ENCODE assay signal across 9 cellular contexts in genomic region chr12:6635375-6635855, GRCh38. TPM values are rescaled to one million over a fixed set of nuclear protein-coding genes. Genes with fewer than 3 reads are reported as not detected.
DNase-seq lines count a peak whose midpoint lies in the region; ATAC-seq and TF ChIP-seq lines count a peak whose summit lies in the region.
"Had no signal": no experiment of that assay in that cellular context is flagged by ENCODE, and none has a peak within 500 bp of the region (broad histone marks: within the 10 kb centered on the region; RNA-seq: fewer than 3 reads in every experiment).

No MANE protein-coding gene starts in this region.

- peak; percentile 40 for ATAC-seq in HG02970 (IDR thresholded peaks at IDR 0.05; ENCODE audit: low FRiP score, unreplicated experiment)

- H3K4me1 Mint-ChIP-seq in Calu3 (ENCODE audit: low read depth, unreplicated experiment) (peaks cover 17% of the 10 kb centered on the region), immature natural killer cell (peaks cover 57 to 61% of the 10 kb centered on the region in 2 donors)

- peaks cover 68% of the 10 kb centered on the region for H3K4me1 ChIP-seq in suprapubic skin
- H3K4me1 ChIP-seq: right lobe of liver had no signal

- H3K27ac Mint-ChIP-seq in Calu3 (ENCODE audit: unreplicated experiment) (peak overlapping the region; percentile 42), immature natural killer cell (peak overlapping the region; percentile 94 to 99 (median 96))

- intact Hi-C loops in Calu3 (cut with micrococcal nuclease; ENCODE audit: unreplicated experiment) = no loop called here

- H3K4me3 ChIP-seq in suprapubic skin = peak overlapping the region; percentile 28
- H3K4me3 ChIP-seq: right lobe of liver had no signal

- TF ChIP-seq EP300 in suprapubic skin (IDR thresholded peaks at IDR 0.05) = no peak

- TSS peak; percentile 88 for BruUV-seq in Calu3 (replicated peaks; lab: Mats Ljungman, UMichigan)

- H3K9me3 Mint-ChIP-seq in Calu3 (ENCODE audit: low read depth, unreplicated experiment) = no peaks in the 10 kb centered on the region
- H3K9me3 Mint-ChIP-seq in immature natural killer cell = no peaks in the 10 kb centered on the region

- TF ChIP-seq CTCF in Calu3 (IDR thresholded peaks at IDR 0.05; ENCODE audit: unreplicated experiment) (no peak), suprapubic skin (IDR thresholded peaks at IDR 0.05) (no peak)

- CTCF ChIA-PET in Calu3 (lab: Charles Lee) = interaction anchor here (0.6 to 1.0 kb wide), 3 partner anchors 22 to 82 kb away, joined by 4 to 5 read pairs (median 4); no protein-coding TSS in a partner anchor

- H3K36me3 Mint-ChIP-seq in Calu3 (ENCODE audit: insufficient read depth, unreplicated experiment) (peaks cover 5% of the 10 kb centered on the region), immature natural killer cell (no peaks in the 10 kb centered on the region)

- H3K27ac ChIP-seq in suprapubic skin = peak overlapping the region; percentile 67
- H3K27ac ChIP-seq: right lobe of liver had no signal

- H3K4me3 Mint-ChIP-seq in Calu3 (ENCODE audit: low read depth, unreplicated experiment) (peak overlapping the region; percentile 76), immature natural killer cell (peak overlapping the region; percentile 83 to 88 (median 87))

- DNase-seq in Calu3 (no peak), immature natural killer cell (peak; percentile 60 to 68 (median 61)), suprapubic skin (ENCODE audit: low spot score in 2 of 2) (no peak), dermis blood vessel endothelial cell (no peak), GOT3 (lab: John Stamatoyannopoulos, UW) (no peak), DMS114 treated with DMSO at 0.1 percent for 48 hours (lab: John Stamatoyannopoulos, UW; ENCODE audit: unreplicated experiment) (no peak)
- DNase-seq in activated CD4-positive, alpha-beta T cell treated with anti-CD3 and anti-CD28 coated beads, Interleukin-2, amount 50 U/mL, for 1 hour = peak; percentile 39

- 44% methylated on average over 5 of the region's 5 CpGs for WGBS in suprapubic skin

- H3K9me3 ChIP-seq in suprapubic skin = no peaks in the 10 kb centered on the region
- H3K9me3 ChIP-seq: right lobe of liver had no signal

- TF ChIP-seq POLR2A in suprapubic skin (IDR thresholded peaks at IDR 0.05) = no peak

- H3K27me3 ChIP-seq in suprapubic skin = no peaks in the 10 kb centered on the region
- H3K27me3 ChIP-seq: right lobe of liver had no signal

- no peaks in the 10 kb centered on the region for H3K36me3 ChIP-seq in suprapubic skin
- H3K36me3 ChIP-seq: right lobe of liver had no signal

- H3K27me3 Mint-ChIP-seq in Calu3 (ENCODE audit: unreplicated experiment) (peaks cover 2% of the 10 kb centered on the region), immature natural killer cell (ENCODE audit: low read depth in 3 of 3) (peaks cover 1 to 12% (median 4%) of the 10 kb centered on the region in 3 donors)

RNA-seq across cellular contexts. Expression of gene LPAR5, which starts 0.3 kb away (rescaled TPM):
- total RNA-seq in Calu3 (2022) (2.5 and 3.2 TPM in 2 replicates), suprapubic skin (10 to 100 TPM in 1 of 4 donors, 1 to 10 TPM in 3; 5.8 to 15.0 (median 8.8) TPM), dermis blood vessel endothelial cell (not detected in 2 replicates)
- polyA plus RNA-seq in immature natural killer cell = 10 to 100 TPM in 2 of 3 donors, 1 to 10 TPM in 1; 9.6 to 36.1 (median 11.6) TPM

RNA-seq across cellular contexts. Expression of gene ACRBP, which starts 11.8 kb away (rescaled TPM):
- total RNA-seq in Calu3 (2022) (2.9 and 4.1 TPM in 2 replicates), suprapubic skin (1 to 10 TPM in 3 of 4 donors, under 1 TPM in 1; 0.86 to 9.3 (median 1.6) TPM), dermis blood vessel endothelial cell (0.42 and 1.5 TPM in 2 replicates)
- 10 to 100 TPM in 1 of 3 donors, 1 to 10 TPM in 1, not detected in 1; 4.2 to 10.2 TPM for polyA plus RNA-seq in immature natural killer cell

RNA-seq across cellular contexts. Expression of gene ING4, which starts 27.5 kb away (rescaled TPM):
- total RNA-seq in Calu3 (2022) = 24.9 and 26.6 TPM in 2 replicates
- 100 to 1,000 TPM in 1 of 3 donors, 10 to 100 TPM in 2; 60.7 to 156 (median 93.9) TPM for polyA plus RNA-seq in immature natural killer cell
- 10 to 100 TPM; 53.2 to 85.0 (median 70.6) TPM for total RNA-seq in suprapubic skin
- 44.0 and 61.1 TPM in 2 replicates for total RNA-seq in dermis blood vessel endothelial cell

RNA-seq across cellular contexts. Expression of gene CHD4, which starts 28.2 kb away (rescaled TPM):
- total RNA-seq in Calu3 (2022) = 164 and 165 TPM in 2 replicates
- polyA plus RNA-seq in immature natural killer cell = 10 to 100 TPM; 13.6 to 59.5 (median 20.7) TPM
- 100 to 1,000 TPM; 191 to 258 (median 206) TPM for total RNA-seq in suprapubic skin
- 213 and 302 TPM in 2 replicates for total RNA-seq in dermis blood vessel endothelial cell

RNA-seq across cellular contexts. Expression of gene ZNF384, which starts 53.8 kb away (rescaled TPM):
- total RNA-seq in Calu3 (2022) (64.9 and 68.5 TPM in 2 replicates), suprapubic skin (10 to 100 TPM; 34.5 to 72.0 (median 42.2) TPM), dermis blood vessel endothelial cell (12.1 and 15.9 TPM in 2 replicates)
- polyA plus RNA-seq in immature natural killer cell = 10 to 100 TPM; 14.6 to 41.5 (median 31.6) TPM

Comparison
In these comparisons a context has a peak if more than half of its experiments do, and no peak if none do; other contexts are left out.
1. DNase-seq: peak in activated CD4-positive, alpha-beta T cell treated with anti-CD3 and anti-CD28 coated beads, Interleukin-2, amount 50 U/mL, for 1 hour (single experiment) and immature natural killer cell (3 of 3); none in Calu3 (single experiment), suprapubic skin (0 of 2), dermis blood vessel endothelial cell (single experiment), GOT3 (single experiment) and DMS114 treated with DMSO at 0.1 percent for 48 hours (single experiment).